Comparison of ENCODE assay signal across 17 cellular contexts in the genomic region with DNA sequence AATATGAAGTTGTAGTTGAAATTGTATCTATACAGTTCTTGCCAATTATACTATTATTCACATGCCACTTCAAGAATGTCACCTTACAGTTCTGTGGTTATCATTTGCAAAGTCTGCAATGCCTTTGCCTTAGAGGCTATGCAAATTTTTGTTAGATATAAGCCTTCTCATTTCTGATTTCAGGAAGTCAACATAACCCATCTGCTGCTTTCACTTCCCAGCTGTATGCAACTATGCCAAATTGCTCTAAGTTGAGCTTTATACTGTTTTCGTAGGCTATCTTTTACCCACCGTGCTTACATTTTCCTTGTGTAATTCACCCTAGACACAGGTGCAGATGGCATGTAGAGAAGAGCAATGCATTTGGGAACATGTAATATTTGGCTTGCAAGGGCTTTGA.
DNase-seq lines count a peak whose midpoint lies in the region; ATAC-seq and FAIRE-seq lines count a peak whose summit lies in the region.
"Had no signal": no experiment of that assay in that cellular context is flagged by ENCODE, and none has a peak within 500 bp of the region (broad histone marks: within the 10 kb centered on the region; RNA-seq: fewer than 3 reads in every experiment).

No MANE protein-coding gene starts in this region.

- H3K36me3 Mint-ChIP-seq in natural killer cell treated with Interleukin-12 subunit alpha and Interleukin-12 subunit beta and Interleukin-15 and Interleukin-18, amount 100 ng/mL, for 72 hours: no peaks in the 10 kb centered on the region
- H3K36me3 Mint-ChIP-seq: T-cell had no signal

- no peaks in the 10 kb centered on the region for H3K4me1 Mint-ChIP-seq in natural killer cell treated with Interleukin-12 subunit alpha and Interleukin-12 subunit beta and Interleukin-15 and Interleukin-18, amount 100 ng/mL, for 72 hours (ENCODE audit: low read depth in 2 of 2)
- H3K4me1 Mint-ChIP-seq: CD8-positive, alpha-beta memory T cell; T-cell had no signal

- DNase-seq in NOMO-1 treated with DMSO at 0.1 percent for 48 hours (lab: John Stamatoyannopoulos, UW; ENCODE audit: unreplicated experiment) (peak; percentile 89), SIG-M5 treated with dmso at 0.1 percent for 504 hours (lab: John Stamatoyannopoulos, UW; ENCODE audit: unreplicated experiment) (peak; percentile 62), urothelium cell line (ENCODE audit: low spot score) (no peak), DMS53 (lab: John Stamatoyannopoulos, UW) (no peak)
- no peak for DNase-seq in natural killer cell treated with Interleukin-12 subunit alpha and Interleukin-12 subunit beta and Interleukin-15 and Interleukin-18, amount 100 ng/mL, for 72 hours (ENCODE audit: low spot score)
- DNase-seq in activated CD8-positive, alpha-beta memory T cell treated with anti-CD3 and anti-CD28 coated beads, Interleukin-2, amount 50 U/mL, for 4 hours: no peak
- DNase-seq: BE2C; CD8-positive, alpha-beta memory T cell; DMS 273 treated with DMSO at 0.1 percent for 48 hours; EL; HCEC 1CT; NCI-H1436; NCI-H2227 treated with DMSO at 0.1 percent for 48 hours; NCI-H524 treated with DMSO at 0.1 percent for 48 hours; SJCRH30; T-cell had no signal

- H3K4me3 Mint-ChIP-seq in natural killer cell treated with Interleukin-12 subunit alpha and Interleukin-12 subunit beta and Interleukin-15 and Interleukin-18, amount 100 ng/mL, for 72 hours: no peak overlapping the region
- H3K4me3 Mint-ChIP-seq: CD8-positive, alpha-beta memory T cell; T-cell had no signal

- peaks cover 4% of the 10 kb centered on the region for H3K9me3 Mint-ChIP-seq in natural killer cell treated with Interleukin-12 subunit alpha and Interleukin-12 subunit beta and Interleukin-15 and Interleukin-18, amount 100 ng/mL, for 72 hours

- no peaks in the 10 kb centered on the region for H3K27me3 Mint-ChIP-seq in natural killer cell treated with Interleukin-12 subunit alpha and Interleukin-12 subunit beta and Interleukin-15 and Interleukin-18, amount 100 ng/mL, for 72 hours
- H3K27me3 Mint-ChIP-seq: CD8-positive, alpha-beta memory T cell; T-cell had no signal

- FAIRE-seq in urothelium cell line (lab: Jason Lieb, UNC): peak; percentile 5

- peak; percentile 48 for ATAC-seq in HG02852 (IDR thresholded peaks at IDR 0.05; ENCODE audit: unreplicated experiment)
- ATAC-seq in natural killer cell treated with Interleukin-12 subunit alpha and Interleukin-12 subunit beta and Interleukin-15 and Interleukin-18, amount 100 ng/mL, for 72 hours: no peak
- ATAC-seq: T-cell had no signal

- H3K27ac Mint-ChIP-seq in natural killer cell treated with Interleukin-12 subunit alpha and Interleukin-12 subunit beta and Interleukin-15 and Interleukin-18, amount 100 ng/mL, for 72 hours: no peak overlapping the region
- H3K27ac Mint-ChIP-seq: CD8-positive, alpha-beta memory T cell; T-cell had no signal

Comparison
In these comparisons a context has a peak if more than half of its experiments do, and no peak if none do; other contexts are left out.
1. DNase-seq: peak in NOMO-1 treated with DMSO at 0.1 percent for 48 hours (single experiment) and SIG-M5 treated with dmso at 0.1 percent for 504 hours (single experiment); none in urothelium cell line (single experiment), natural killer cell treated with Interleukin-12 subunit alpha and Interleukin-12 subunit beta and Interleukin-15 and Interleukin-18, amount 100 ng/mL, for 72 hours (single experiment), activated CD8-positive, alpha-beta memory T cell treated with anti-CD3 and anti-CD28 coated beads, Interleukin-2, amount 50 U/mL, for 4 hours (single experiment) and DMS53 (single experiment).